In the genomic region with DNA sequence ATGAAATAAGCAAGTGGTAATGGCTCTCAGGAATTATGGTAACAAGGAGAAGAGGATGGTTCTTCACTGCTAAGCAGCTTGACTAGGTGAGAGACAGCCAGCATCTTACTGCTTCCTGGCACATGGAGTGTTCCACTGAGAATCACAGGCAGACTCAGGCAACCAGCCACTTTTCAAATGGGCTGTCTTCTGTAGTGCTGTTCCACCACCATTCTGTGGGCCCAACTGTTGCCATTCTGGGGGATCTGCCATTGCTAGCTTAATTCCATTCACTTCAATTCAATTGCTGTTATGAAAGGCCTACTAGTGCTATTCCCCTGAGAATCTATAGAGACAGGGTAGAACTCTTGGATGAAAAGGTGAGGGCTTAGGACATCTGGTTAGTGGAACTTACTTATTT, we compare ENCODE assay signal across 17 cellular contexts.
DNase-seq lines count a peak whose midpoint lies in the region; ATAC-seq and TF ChIP-seq lines count a peak whose summit lies in the region.
"Had no signal": no experiment of that assay in that cellular context is flagged by ENCODE, and none has a peak within 500 bp of the region (broad histone marks: within the 10 kb centered on the region; RNA-seq: fewer than 3 reads in every experiment).

No MANE protein-coding gene starts in this region.

- CTCF ChIA-PET in GM10248 (lab: Yijun Ruan, JAX): interaction anchor here (1.0 kb wide), 1 partner anchor 10 kb away, joined by 3 read pairs; no protein-coding TSS in a partner anchor

- intact Hi-C loops in right cardiac atrium (cut with DNase I): no loop called here
- intact Hi-C loops in adrenal gland (cut with DNase I): no loop called here

- H3K27me3 ChIP-seq in right atrium auricular region (no peaks in the 10 kb centered on the region), right cardiac atrium (ENCODE audit: control insufficient read depth, insufficient read depth) (no peaks in the 10 kb centered on the region), adrenal gland (no peaks in the 10 kb centered on the region), muscle layer of colon (ENCODE audit: control insufficient read depth in 1 of 2, insufficient read depth in 2 of 2, low read length in 2 of 2) (no peaks in the 10 kb centered on the region)
- H3K27me3 ChIP-seq: vagina had no signal

- H3K36me3 ChIP-seq in right atrium auricular region (no peaks in the 10 kb centered on the region), adrenal gland (replicated peaks in 1 of 2) (no peaks in the 10 kb centered on the region), muscle layer of colon (ENCODE audit: insufficient read depth, low read length) (no peaks in the 10 kb centered on the region), urinary bladder (ENCODE audit: insufficient read depth) (no peaks in the 10 kb centered on the region)
- H3K36me3 ChIP-seq: vagina had no signal

- H3K4me3 ChIP-seq in right atrium auricular region (no peak overlapping the region), right cardiac atrium (ENCODE audit: low read length) (no peak overlapping the region), adrenal gland (no peak overlapping the region), muscle layer of colon (ENCODE audit: low read depth in 1 of 2, low read length in 2 of 2) (no peak overlapping the region), urinary bladder (ENCODE audit: low read depth, low read length) (no peak overlapping the region)
- H3K4me3 ChIP-seq: GM23338, SK-N-MC, vagina had no signal

- ATAC-seq in right cardiac atrium: no peak
- ATAC-seq in left lobe of liver: no peak
- ATAC-seq: GM23338; stimulated activated naive CD8-positive, alpha-beta T cell treated with anti-CD3 and anti-CD28 coated beads, Interleukin-15, Interleukin-2, amounts not matched to agents 100 U/mL and 50 U/mL, for 24 hours had no signal

- no peak for DNase-seq in right atrium auricular region (ENCODE audit: low spot score)
- no peak for DNase-seq in right cardiac atrium
- DNase-seq in adrenal gland: no peak
- no peak for DNase-seq in GM10248 (ENCODE audit: extremely low spot score)
- DNase-seq in left lobe of liver (ENCODE audit: low spot score): no peak
- no peak for DNase-seq in NCI-H1694 treated with DMSO at 0.1 percent for 48 hours (lab: John Stamatoyannopoulos, UW)
- DNase-seq: activated CD4-positive, alpha-beta T cell treated with anti-CD3 and anti-CD28 coated beads, Interleukin-2, amount 50 U/mL, for 1 hour; activated CD8-positive, alpha-beta memory T cell treated with anti-CD3 and anti-CD28 coated beads, Interleukin-2, amount 50 U/mL, for 48 hours; activated gamma-delta T cell; CD4-positive, alpha-beta memory T cell; NCI-H82; stimulated activated naive CD8-positive, alpha-beta T cell treated with anti-CD3 and anti-CD28 coated beads, Interleukin-15, Interleukin-2, amounts not matched to agents 100 U/mL and 50 U/mL, for 24 hours had no signal

- POLR2A ChIA-PET in GM10248 (lab: Yijun Ruan, JAX): no interaction called here

- H3K9ac ChIP-seq in muscle layer of colon (ENCODE audit: low read length): no peak overlapping the region

- no peak for TF ChIP-seq CTCF in right atrium auricular region (IDR thresholded peaks at IDR 0.05)
- no peak for TF ChIP-seq CTCF in adrenal gland (IDR thresholded peaks at IDR 0.05)
- TF ChIP-seq CTCF in GM10248 (IDR thresholded peaks at IDR 0.05; ENCODE audit: control extremely low read depth, extremely low read depth, low read depth, missing control alignments): no peak

- peak overlapping the region; percentile 19 to 56 for H3K27ac ChIP-seq in right atrium auricular region
- H3K27ac ChIP-seq in right cardiac atrium (ENCODE audit: low read length): no peak overlapping the region
- peak overlapping the region in 4 of 5 donors; percentile 13 to 62 (median 43) for H3K27ac ChIP-seq in adrenal gland
- peak overlapping the region; percentile 5 for H3K27ac ChIP-seq in muscle layer of colon (ENCODE audit: low read depth, low read length)
- peak overlapping the region; percentile 25 for H3K27ac ChIP-seq in urinary bladder (ENCODE audit: low read depth)
- H3K27ac ChIP-seq: SK-N-MC, vagina had no signal

- TF ChIP-seq POLR2A in adrenal gland (IDR thresholded peaks at IDR 0.05): no peak

- peaks cover 0 to 19% of the 10 kb centered on the region in 2 donors for H3K4me1 ChIP-seq in right atrium auricular region
- H3K4me1 ChIP-seq in right cardiac atrium (ENCODE audit: control insufficient read depth, insufficient read depth, low read length): peaks cover 6% of the 10 kb centered on the region
- peaks cover 17 to 20% of the 10 kb centered on the region in 2 donors for H3K4me1 ChIP-seq in adrenal gland (replicated peaks in 1 of 2)
- peaks cover 37% of the 10 kb centered on the region for H3K4me1 ChIP-seq in muscle layer of colon (ENCODE audit: insufficient read depth, low read length)
- no peaks in the 10 kb centered on the region for H3K4me1 ChIP-seq in urinary bladder (ENCODE audit: insufficient read depth)

- H3K9me3 ChIP-seq in right atrium auricular region (no peaks in the 10 kb centered on the region), right cardiac atrium (ENCODE audit: control insufficient read depth, low read length) (no peaks in the 10 kb centered on the region), adrenal gland (replicated peaks in 1 of 3) (no peaks in the 10 kb centered on the region), muscle layer of colon (ENCODE audit: low read length) (no peaks in the 10 kb centered on the region)
- H3K9me3 ChIP-seq: vagina had no signal
